In the genomic region with DNA sequence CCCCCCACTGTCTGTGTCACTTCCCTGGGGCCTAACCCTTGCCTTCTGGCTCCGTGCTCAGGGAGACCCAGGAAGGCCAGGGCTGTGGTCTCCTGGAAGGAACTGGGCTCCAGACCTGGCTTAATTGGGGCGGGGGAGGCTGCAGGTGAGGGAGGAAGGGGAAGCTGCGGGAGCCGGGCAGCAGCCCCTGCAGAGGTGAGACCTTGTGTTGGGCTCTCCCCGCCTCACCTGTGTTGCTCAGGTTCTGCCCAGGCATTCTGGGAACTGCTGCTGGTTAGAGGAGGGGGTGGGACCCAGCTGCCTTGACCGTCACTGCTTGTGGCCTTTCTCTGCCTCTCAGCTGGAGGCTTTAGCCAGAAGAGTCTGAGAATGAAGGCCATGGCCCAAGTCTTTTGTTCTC, we compare ENCODE assay signal across 21 cellular contexts.
"Had no signal": no experiment of that assay in that cellular context is flagged by ENCODE, and none has a peak within 500 bp of the region (broad histone marks: within the 10 kb centered on the region; RNA-seq: fewer than 3 reads in every experiment).

No MANE protein-coding gene starts in this region.

- H3K9me3 ChIP-seq: breast epithelium, esophagus squamous epithelium, heart right ventricle, left lung, pancreas, tibial artery had no signal

- H3K9me3 Mint-ChIP-seq: activated CD4-positive, alpha-beta T cell treated with anti-CD3 and anti-CD28 coated beads, Interleukin-2, amount 10 ng/mL, durations not matched to agents 7 days and 5 days; dendritic cell treated with granulocyte-macrophage colony-stimulating factor and Interleukin-4, amounts not matched to agents 40 ng/mL and 50 ng/mL, for 4 days had no signal

- FAIRE-seq: astrocyte, islet of Langerhans, pancreas had no signal

- H3K36me3 ChIP-seq: breast epithelium, esophagus squamous epithelium, left lung, pancreas, tibial artery had no signal

- H3K27me3 ChIP-seq: breast epithelium, esophagus squamous epithelium, heart right ventricle, left lung, pancreas, tibial artery had no signal

- H3K27ac ChIP-seq: breast epithelium, esophagus squamous epithelium, heart right ventricle, left lung, pancreas, tibial artery had no signal

- DNase-seq: activated CD4-positive, alpha-beta T cell treated with anti-CD3 and anti-CD28 coated beads, Interleukin-2, amount 10 ng/mL, durations not matched to agents 7 days and 5 days; activated CD8-positive, alpha-beta T cell treated with anti-CD3 and anti-CD28 coated beads, Interleukin-2, amount 10 ng/mL, durations not matched to agents 7 days and 5 days; activated effector memory CD4-positive, alpha-beta T cell treated with anti-CD3 and anti-CD28 coated beads, Interleukin-2, amount 50 U/mL, for 16 hours; activated naive CD4-positive, alpha-beta T cell treated with anti-CD3 and anti-CD28 coated beads, Interleukin-2, amount 50 U/mL, for 16 hours; activated T-cell treated with anti-CD3 and anti-CD28 coated beads, Interleukin-2, amount 50 U/mL, for 48 hours; cerebellar nuclear complex; effector CD8-positive, alpha-beta T cell; esophagus squamous epithelium; heart right ventricle; left lung; pancreas; stimulated activated naive CD4-positive, alpha-beta T cell treated with Interleukin-2 at 50 U/mL for 16 hours; T-helper 1 cell; T1000; tibial artery had no signal

- H3K4me3 ChIP-seq: breast epithelium, esophagus squamous epithelium, heart right ventricle, left lung, pancreas, tibial artery had no signal

- H3K27me3 Mint-ChIP-seq: activated CD4-positive, alpha-beta T cell treated with anti-CD3 and anti-CD28 coated beads, Interleukin-2, amount 10 ng/mL, durations not matched to agents 7 days and 5 days; dendritic cell treated with granulocyte-macrophage colony-stimulating factor and Interleukin-4, amounts not matched to agents 40 ng/mL and 50 ng/mL, for 4 days had no signal

- H3K4me1 ChIP-seq: breast epithelium, esophagus squamous epithelium, left lung, pancreas had no signal

- H3K27ac Mint-ChIP-seq: activated CD4-positive, alpha-beta T cell treated with anti-CD3 and anti-CD28 coated beads, Interleukin-2, amount 10 ng/mL, durations not matched to agents 7 days and 5 days; activated CD8-positive, alpha-beta T cell treated with anti-CD3 and anti-CD28 coated beads, Interleukin-2, amount 10 ng/mL, durations not matched to agents 7 days and 5 days; dendritic cell treated with granulocyte-macrophage colony-stimulating factor and Interleukin-4, amounts not matched to agents 40 ng/mL and 50 ng/mL, for 4 days had no signal

- H3K4me3 Mint-ChIP-seq: activated CD4-positive, alpha-beta T cell treated with anti-CD3 and anti-CD28 coated beads, Interleukin-2, amount 10 ng/mL, durations not matched to agents 7 days and 5 days; activated CD8-positive, alpha-beta T cell treated with anti-CD3 and anti-CD28 coated beads, Interleukin-2, amount 10 ng/mL, durations not matched to agents 7 days and 5 days; dendritic cell treated with granulocyte-macrophage colony-stimulating factor and Interleukin-4, amounts not matched to agents 40 ng/mL and 50 ng/mL, for 4 days had no signal

- ATAC-seq: activated CD4-positive, CD25-positive, alpha-beta regulatory T cell treated with anti-CD3 and anti-CD28 coated beads, Interleukin-2, amount 50 U/mL, for 24 hours; activated CD8-positive, alpha-beta T cell treated with anti-CD3 and anti-CD28 coated beads, Interleukin-2, amount 10 ng/mL, durations not matched to agents 7 days and 5 days; heart right ventricle; left lung; pancreas; SK-N-SH treated with all-trans-retinoic acid at 6 μM for 48 hours had no signal
